ENCODE assay signal across 22 cellular contexts in genomic region chr18:50133526-50133925, GRCh38.
"Had no signal": no experiment of that assay in that cellular context is flagged by ENCODE, and none has a peak within 500 bp of the region (broad histone marks: within the 10 kb centered on the region; RNA-seq: fewer than 3 reads in every experiment).

No MANE protein-coding gene starts in this region.

- DNase-seq: dermis blood vessel endothelial cell; effector memory CD4-positive, alpha-beta T cell; hypothalamus; kidney; naive B cell; right lobe of liver; small intestine; stimulated activated CD4-positive, alpha-beta T cell treated with anti-CD3 and anti-CD28 coated beads, Interleukin-15, amount 100 ng/mL, for 24 hours; stimulated activated CD4-positive, alpha-beta T cell treated with anti-CD3 and anti-CD28 coated beads, Interleukin-2, amount 100 ng/mL, for 48 hours; stimulated activated naive B cell treated with anti-CD40 and anti-IgM and Interleukin-4, amounts not matched to agents 10 μg/mL and 1 μg/mL and 100 μg/mL, for 72 hours had no signal

- H3K36me3 Mint-ChIP-seq: memory B cell; naive B cell; natural killer cell treated with Interleukin-12 subunit alpha and Interleukin-12 subunit beta and Interleukin-15 and Interleukin-18, amount 100 ng/mL, for 72 hours; neural progenitor cell had no signal

- H3K4me1 Mint-ChIP-seq: memory B cell, naive B cell had no signal

- H3K36me3 ChIP-seq: neural progenitor cell, right lobe of liver, thoracic aorta, tibial nerve, vagina had no signal

- H3K27ac Mint-ChIP-seq: memory B cell; naive B cell; natural killer cell treated with Interleukin-12 subunit alpha and Interleukin-12 subunit beta and Interleukin-15 and Interleukin-18, amount 100 ng/mL, for 72 hours; neural progenitor cell; stimulated activated naive B cell treated with anti-CD40 and anti-IgM and Interleukin-4, amounts not matched to agents 10 μg/mL and 1 μg/mL and 100 μg/mL, for 72 hours; stimulated activated naive CD8-positive, alpha-beta T cell treated with anti-CD3 and anti-CD28 coated beads, Interleukin-15, Interleukin-2, amounts not matched to agents 100 ng/mL and 50 ng/mL, for 24 hours had no signal

- H2AFZ ChIP-seq: neural progenitor cell, parathyroid adenoma had no signal

- H3K4me3 ChIP-seq: coronary artery, lung, mucosa of descending colon, neural progenitor cell, right lobe of liver, thoracic aorta, tibial nerve, vagina had no signal

- H3K4me3 Mint-ChIP-seq: memory B cell; naive B cell; natural killer cell treated with Interleukin-12 subunit alpha and Interleukin-12 subunit beta and Interleukin-15 and Interleukin-18, amount 100 ng/mL, for 72 hours; neural progenitor cell; stimulated activated naive B cell treated with anti-CD40 and anti-IgM and Interleukin-4, amounts not matched to agents 10 μg/mL and 1 μg/mL and 100 μg/mL, for 72 hours; stimulated activated naive CD8-positive, alpha-beta T cell treated with anti-CD3 and anti-CD28 coated beads, Interleukin-15, Interleukin-2, amounts not matched to agents 100 ng/mL and 50 ng/mL, for 24 hours had no signal

- H3K27ac ChIP-seq: coronary artery, neural progenitor cell, parathyroid adenoma, right lobe of liver, thoracic aorta, tibial nerve, vagina had no signal

- H3K9ac ChIP-seq: neural progenitor cell, parathyroid adenoma had no signal

- H3K9me3 ChIP-seq: mucosa of descending colon, right lobe of liver, thoracic aorta, tibial nerve, vagina had no signal

- H3K27me3 ChIP-seq: neural progenitor cell, right lobe of liver, tibial nerve, vagina had no signal

- ATAC-seq: left lobe of liver; natural killer cell treated with Interleukin-12 subunit alpha and Interleukin-12 subunit beta and Interleukin-15 and Interleukin-18, amount 100 ng/mL, for 72 hours; right lobe of liver; stimulated activated naive B cell treated with anti-CD40 and anti-IgM and Interleukin-4, amounts not matched to agents 10 μg/mL and 1 μg/mL and 100 μg/mL, for 72 hours had no signal

- H3K4me1 ChIP-seq: tibial nerve, vagina had no signal

- H3K4me2 ChIP-seq: neural progenitor cell had no signal

- H3K9me3 Mint-ChIP-seq: neural progenitor cell; stimulated activated naive CD8-positive, alpha-beta T cell treated with anti-CD3 and anti-CD28 coated beads, Interleukin-15, Interleukin-2, amounts not matched to agents 100 ng/mL and 50 ng/mL, for 24 hours had no signal
